ENCODE assay signal across 22 cellular contexts in genomic region chr3:105987809-105988208, GRCh38.
A peak's percentile ranks its signal among the peaks of the same experiment; 100 is the strongest.
DNase-seq lines count a peak whose midpoint lies in the region; ATAC-seq and TF ChIP-seq lines count a peak whose summit lies in the region.
"Had no signal": no experiment of that assay in that cellular context is flagged by ENCODE, and none has a peak within 500 bp of the region (broad histone marks: within the 10 kb centered on the region; RNA-seq: fewer than 3 reads in every experiment).

No MANE protein-coding gene starts in this region.

- no peak overlapping the region for H3K27ac ChIP-seq in spleen
- H3K27ac ChIP-seq: esophagus muscularis mucosa, neutrophil, testis had no signal

- WGBS in spleen, 5 donors, result 66 to 79% (median 75%) methylated on average over 2 of the region's 2 CpGs

- POLR2A ChIA-PET in T-cell (lab: Charles Lee), result interaction anchor here in 1 of 2 donors (0.6 kb wide), 1 partner anchor 1988 kb away, joined by 3 read pairs; no protein-coding TSS in a partner anchor

- peaks cover 41% of the 10 kb centered on the region for H3K9me3 Mint-ChIP-seq in activated naive CD4-positive, alpha-beta T cell treated with anti-CD3 and anti-CD28 coated beads, Interleukin-2, amount 50 U/mL, for 24 hours
- peaks cover 18% of the 10 kb centered on the region for H3K9me3 Mint-ChIP-seq in activated naive CD4-positive, alpha-beta T cell treated with anti-CD3 and anti-CD28 coated beads for 36 hours
- H3K9me3 Mint-ChIP-seq in T-cell (peaks cover 12 to 49% (median 27%) of the 10 kb centered on the region in 3 donors), type B pancreatic cell (peaks cover 6% of the 10 kb centered on the region)
- peaks cover 21% of the 10 kb centered on the region for H3K9me3 Mint-ChIP-seq in central memory CD8-positive, alpha-beta T cell
- H3K9me3 Mint-ChIP-seq in stimulated activated naive CD8-positive, alpha-beta T cell treated with anti-CD3 and anti-CD28 coated beads, Interleukin-15, amount 100 ng/mL, for 72 hours, result peaks cover 38 to 48% of the 10 kb centered on the region in 2 donors

- TF ChIP-seq POLR2A in spleen (IDR thresholded peaks at IDR 0.05), result no peak

- H3K4me1 ChIP-seq in spleen, result no peaks in the 10 kb centered on the region
- H3K4me1 ChIP-seq: esophagus muscularis mucosa, testis had no signal

- H3K4me1 Mint-ChIP-seq in activated naive CD4-positive, alpha-beta T cell treated with anti-CD3 and anti-CD28 coated beads, Interleukin-2, amount 50 U/mL, for 24 hours, result peaks cover 41% of the 10 kb centered on the region
- peaks cover 29% of the 10 kb centered on the region for H3K4me1 Mint-ChIP-seq in activated naive CD4-positive, alpha-beta T cell treated with anti-CD3 and anti-CD28 coated beads for 36 hours (ENCODE audit: low read depth)
- H3K4me1 Mint-ChIP-seq in T-cell (peaks cover 35 to 40% (median 37%) of the 10 kb centered on the region in 3 donors), type B pancreatic cell (ENCODE audit: unreplicated experiment) (no peaks in the 10 kb centered on the region)
- H3K4me1 Mint-ChIP-seq in central memory CD8-positive, alpha-beta T cell, result peaks cover 36% of the 10 kb centered on the region
- peaks cover 34% of the 10 kb centered on the region for H3K4me1 Mint-ChIP-seq in stimulated activated naive CD8-positive, alpha-beta T cell treated with anti-CD3 and anti-CD28 coated beads, Interleukin-15, amount 100 ng/mL, for 72 hours

- H3K27me3 Mint-ChIP-seq in activated naive CD4-positive, alpha-beta T cell treated with anti-CD3 and anti-CD28 coated beads, Interleukin-2, amount 50 U/mL, for 24 hours, result no peaks in the 10 kb centered on the region
- no peaks in the 10 kb centered on the region for H3K27me3 Mint-ChIP-seq in activated naive CD4-positive, alpha-beta T cell treated with anti-CD3 and anti-CD28 coated beads for 36 hours (ENCODE audit: low read depth)
- H3K27me3 Mint-ChIP-seq in T-cell, result no peaks in the 10 kb centered on the region
- no peaks in the 10 kb centered on the region for H3K27me3 Mint-ChIP-seq in central memory CD8-positive, alpha-beta T cell
- H3K27me3 Mint-ChIP-seq in stimulated activated naive CD8-positive, alpha-beta T cell treated with anti-CD3 and anti-CD28 coated beads, Interleukin-15, amount 100 ng/mL, for 72 hours, result no peaks in the 10 kb centered on the region
- no peaks in the 10 kb centered on the region for H3K27me3 Mint-ChIP-seq in type B pancreatic cell

- no peak for DNase-seq in activated naive CD4-positive, alpha-beta T cell treated with anti-CD3 and anti-CD28 coated beads for 36 hours
- DNase-seq in T-cell (no peak), type B pancreatic cell (ENCODE audit: extremely low spot score, unreplicated experiment) (no peak), mesenteric fat pad (ENCODE audit: low spot score) (no peak), spleen (no peak)
- DNase-seq in central memory CD8-positive, alpha-beta T cell (ENCODE audit: low spot score in 2 of 2), result no peak
- DNase-seq in stimulated activated naive CD8-positive, alpha-beta T cell treated with anti-CD3 and anti-CD28 coated beads, Interleukin-15, amount 100 ng/mL, for 72 hours, result no peak
- DNase-seq: activated gamma-delta T cell treated with Interleukin-2 at 50 U/mL for 16 hours; cerebellar nuclear complex; DMS79; effector CD8-positive, alpha-beta T cell; HCEC 1CT; left colon; midbrain; NCI-H1092 treated with DMSO at 0.1 percent for 48 hours; NCI-H2029 treated with DMSO at 0.1 percent for 48 hours; NCI-H446 treated with DMSO at 0.1 percent for 48 hours; stimulated activated CD4-positive, alpha-beta T cell treated with anti-CD3 and anti-CD28 coated beads, Interleukin-12 subunit alpha, Interleukin-12 subunit beta, amount 100 ng/mL, for 4 hours; testis had no signal

- peak overlapping the region in 1 of 8 donors; percentile 21 for H3K4me3 ChIP-seq in spleen
- H3K4me3 ChIP-seq: esophagus muscularis mucosa, testis had no signal

- H3K4me3 Mint-ChIP-seq in activated naive CD4-positive, alpha-beta T cell treated with anti-CD3 and anti-CD28 coated beads, Interleukin-2, amount 50 U/mL, for 24 hours, result peak overlapping the region; percentile 65
- no peak overlapping the region for H3K4me3 Mint-ChIP-seq in activated naive CD4-positive, alpha-beta T cell treated with anti-CD3 and anti-CD28 coated beads for 36 hours
- H3K4me3 Mint-ChIP-seq in T-cell, result peak overlapping the region; percentile 42 to 68 (median 67)
- peak overlapping the region; percentile 67 for H3K4me3 Mint-ChIP-seq in central memory CD8-positive, alpha-beta T cell
- peak overlapping the region; percentile 4 to 53 for H3K4me3 Mint-ChIP-seq in stimulated activated naive CD8-positive, alpha-beta T cell treated with anti-CD3 and anti-CD28 coated beads, Interleukin-15, amount 100 ng/mL, for 72 hours
- no peak overlapping the region for H3K4me3 Mint-ChIP-seq in type B pancreatic cell

- intact Hi-C loops in activated naive CD4-positive, alpha-beta T cell treated with anti-CD3 and anti-CD28 coated beads for 36 hours (cut with micrococcal nuclease), result no loop called here
- intact Hi-C loops in spleen (cut with DNase I; ENCODE audit: low total_unique reads), result no loop called here

- no peaks in the 10 kb centered on the region for H3K27me3 ChIP-seq in spleen (replicated peaks in 1 of 7)
- H3K27me3 ChIP-seq: esophagus muscularis mucosa, neutrophil, testis had no signal

- H3K36me3 ChIP-seq in spleen, result no peaks in the 10 kb centered on the region
- H3K36me3 ChIP-seq: esophagus muscularis mucosa, neutrophil had no signal

- TF ChIP-seq CTCF in type B pancreatic cell (conservative IDR thresholded peaks at IDR 0.05) (no peak), spleen (IDR thresholded peaks at IDR 0.05 in 8 of 11, conservative IDR thresholded peaks at IDR 0.05 in 3 of 11) (no peak)

- peaks cover 23% of the 10 kb centered on the region for H3K36me3 Mint-ChIP-seq in activated naive CD4-positive, alpha-beta T cell treated with anti-CD3 and anti-CD28 coated beads, Interleukin-2, amount 50 U/mL, for 24 hours
- H3K36me3 Mint-ChIP-seq in activated naive CD4-positive, alpha-beta T cell treated with anti-CD3 and anti-CD28 coated beads for 36 hours (ENCODE audit: low read depth), result peaks cover 7% of the 10 kb centered on the region
- H3K36me3 Mint-ChIP-seq in T-cell (peaks cover 11% of the 10 kb centered on the region), type B pancreatic cell (peaks cover 3% of the 10 kb centered on the region)
- H3K36me3 Mint-ChIP-seq in central memory CD8-positive, alpha-beta T cell (ENCODE audit: insufficient read depth), result no peaks in the 10 kb centered on the region

- peak in 1 of 4 experiments; percentile 42 for ATAC-seq in T-cell (replicated peaks in 1 of 4)
- no peak for ATAC-seq in central memory CD8-positive, alpha-beta T cell (replicated peaks; ENCODE audit: extremely low read depth, poor library complexity, severe bottlenecking)
- no peak for ATAC-seq in stimulated activated naive CD8-positive, alpha-beta T cell treated with anti-CD3 and anti-CD28 coated beads, Interleukin-15, amount 100 ng/mL, for 72 hours
- ATAC-seq: left colon had no signal

- peaks cover 0 to 37% (median 19%) of the 10 kb centered on the region in 8 donors for H3K9me3 ChIP-seq in spleen
- H3K9me3 ChIP-seq: neutrophil, testis had no signal

- peak overlapping the region; percentile 56 for H3K27ac Mint-ChIP-seq in activated naive CD4-positive, alpha-beta T cell treated with anti-CD3 and anti-CD28 coated beads, Interleukin-2, amount 50 U/mL, for 24 hours
- H3K27ac Mint-ChIP-seq in activated naive CD4-positive, alpha-beta T cell treated with anti-CD3 and anti-CD28 coated beads for 36 hours, result no peak overlapping the region
- peak overlapping the region; percentile 75 to 85 for H3K27ac Mint-ChIP-seq in T-cell
- H3K27ac Mint-ChIP-seq in central memory CD8-positive, alpha-beta T cell (ENCODE audit: low read depth), result peak overlapping the region; percentile 86
- H3K27ac Mint-ChIP-seq in stimulated activated naive CD8-positive, alpha-beta T cell treated with anti-CD3 and anti-CD28 coated beads, Interleukin-15, amount 100 ng/mL, for 72 hours, result peak overlapping the region in 1 of 2 donors; percentile 38
- no peak overlapping the region for H3K27ac Mint-ChIP-seq in type B pancreatic cell

- CTCF ChIA-PET in activated naive CD4-positive, alpha-beta T cell treated with anti-CD3 and anti-CD28 coated beads for 36 hours (lab: Charles Lee), result no interaction called here
- CTCF ChIA-PET in T-cell (lab: Charles Lee), result interaction anchor here in 1 of 2 donors (0.6 kb wide), 1 partner anchor 429 kb away, joined by 3 read pairs; no protein-coding TSS in a partner anchor

Comparison
In these comparisons a context has a peak if more than half of its experiments do, and no peak if none do; other contexts are left out.
1. H3K27ac Mint-ChIP-seq: peak in activated naive CD4-positive, alpha-beta T cell treated with anti-CD3 and anti-CD28 coated beads, Interleukin-2, amount 50 U/mL, for 24 hours (single experiment), T-cell (2 of 2) and central memory CD8-positive, alpha-beta T cell (single experiment); none in activated naive CD4-positive, alpha-beta T cell treated with anti-CD3 and anti-CD28 coated beads for 36 hours (single experiment) and type B pancreatic cell (single experiment).
2. H3K4me3 Mint-ChIP-seq: peak in activated naive CD4-positive, alpha-beta T cell treated with anti-CD3 and anti-CD28 coated beads, Interleukin-2, amount 50 U/mL, for 24 hours (single experiment), T-cell (3 of 3), central memory CD8-positive, alpha-beta T cell (single experiment) and stimulated activated naive CD8-positive, alpha-beta T cell treated with anti-CD3 and anti-CD28 coated beads, Interleukin-15, amount 100 ng/mL, for 72 hours (2 of 2); none in activated naive CD4-positive, alpha-beta T cell treated with anti-CD3 and anti-CD28 coated beads for 36 hours (single experiment) and type B pancreatic cell (single experiment).